In genomic region chr12:109053382-109054123, GRCh38 we compare ENCODE assay signal across 8 cellular contexts. TPM values are rescaled to one million over a fixed set of nuclear protein-coding genes. Genes with fewer than 3 reads are reported as not detected.
DNase-seq lines count a peak whose midpoint lies in the region; ATAC-seq and TF ChIP-seq lines count a peak whose summit lies in the region.

No MANE protein-coding gene starts in this region.

- intact Hi-C loops in thyroid gland (cut with DNase I): no loop called here

- no peaks in the 10 kb centered on the region for H3K36me3 Mint-ChIP-seq in HFFc6 (ENCODE audit: low read depth)

- peak; percentile 76 for DNase-seq in GM10266 (ENCODE audit: extremely low spot score)
- no peak for DNase-seq in HFFc6
- DNase-seq in RWPE1 (ENCODE audit: low spot score): peak; percentile 2
- peak; percentile 25 for DNase-seq in choroid plexus epithelial cell (ENCODE audit: low read depth)
- no peak for DNase-seq in thyroid gland
- DNase-seq in NCI-H2029 treated with DMSO at 0.1 percent for 48 hours (lab: John Stamatoyannopoulos, UW): no peak

- peaks cover 2% of the 10 kb centered on the region; the same call in 1 of the 2 replicates for H3K27me3 Mint-ChIP-seq in HFFc6 (ENCODE audit: insufficient read depth)

- peak overlapping the region; percentile 99 for H3K4me3 Mint-ChIP-seq in HFFc6

- H3K27me3 ChIP-seq in mucosa of rectum (ENCODE audit: control insufficient read depth in 2 of 2, insufficient read depth in 2 of 2, low read length in 2 of 2): no peaks in the 10 kb centered on the region
- no peaks in the 10 kb centered on the region for H3K27me3 ChIP-seq in thyroid gland

- POLR2A ChIA-PET in RWPE1 (lab: Yijun Ruan, JAX; ENCODE audit: low non-redundant PET): no interaction called here

- H3K27ac ChIP-seq in RWPE1 (peak overlapping the region; percentile 77), mucosa of rectum (ENCODE audit: low read depth in 2 of 2, low read length in 2 of 2) (peak overlapping the region; percentile 86 to 87), thyroid gland (peak overlapping the region in 2 of 3 donors; percentile 26 to 67)

- no peak for TF ChIP-seq POLR2A in thyroid gland (IDR thresholded peaks at IDR 0.05)

- 28 to 29% methylated on average over 9 of the region's 9 CpGs for WGBS in thyroid gland, 2 donors

- peak overlapping the region; percentile 92 for H3K4me3 ChIP-seq in choroid plexus epithelial cell (ENCODE audit: low read depth, low read length)
- H3K4me3 ChIP-seq in mucosa of rectum (ENCODE audit: low read length in 2 of 2): peak overlapping the region; percentile 91 to 96
- H3K4me3 ChIP-seq in thyroid gland (replicated peaks in 1 of 3): peak overlapping the region; percentile 81 to 97 (median 91)

- no peak for ATAC-seq in HG03457 (IDR thresholded peaks at IDR 0.05; ENCODE audit: unreplicated experiment)

- H3K27ac Mint-ChIP-seq in HFFc6: peak overlapping the region; percentile 73

- peaks cover 0 to 8% of the 10 kb centered on the region in 2 donors for H3K36me3 ChIP-seq in mucosa of rectum (ENCODE audit: control insufficient read depth in 2 of 2, insufficient read depth in 2 of 2, low read length in 2 of 2)
- peaks cover 7 to 9% of the 10 kb centered on the region in 2 donors for H3K36me3 ChIP-seq in thyroid gland

- peak overlapping the region; percentile 92 to 94 for H3K9ac ChIP-seq in mucosa of rectum (ENCODE audit: low read depth in 1 of 2, low read length in 2 of 2)

- CTCF ChIA-PET in RWPE1 (lab: Yijun Ruan, JAX): interaction anchor here (0.7 to 0.9 kb wide), 2 partner anchors 261 to 375 kb away, joined by 3 to 4 read pairs; no protein-coding TSS in a partner anchor

- H3K4me1 ChIP-seq in mucosa of rectum (ENCODE audit: control insufficient read depth in 2 of 2, insufficient read depth in 2 of 2, low read length in 2 of 2): peaks cover 10 to 11% of the 10 kb centered on the region in 2 donors
- peaks cover 7 to 12% of the 10 kb centered on the region in 2 donors for H3K4me1 ChIP-seq in thyroid gland

- no peaks in the 10 kb centered on the region for H3K9me3 Mint-ChIP-seq in HFFc6

- peaks cover 19% of the 10 kb centered on the region for H3K4me1 Mint-ChIP-seq in HFFc6 (ENCODE audit: low read depth)

- TF ChIP-seq CTCF in GM10266 (IDR thresholded peaks at IDR 0.05; ENCODE audit: control insufficient read depth, insufficient read depth, low read depth, missing control alignments) (no peak), HFFc6 (IDR thresholded peaks at IDR 0.05) (no peak), RWPE1 (conservative IDR thresholded peaks at IDR 0.05; ENCODE audit: low read depth) (no peak), choroid plexus epithelial cell (conservative IDR thresholded peaks at IDR 0.05; ENCODE audit: low read depth, low read length) (no peak), thyroid gland (IDR thresholded peaks at IDR 0.05) (no peak)

- H3K9me3 ChIP-seq in mucosa of rectum (ENCODE audit: control insufficient read depth in 2 of 2, low read length in 2 of 2) (no peaks in the 10 kb centered on the region), thyroid gland (no peaks in the 10 kb centered on the region)

RNA-seq across cellular contexts. Expression of gene USP30, which starts 1.2 kb away (rescaled TPM):
- total RNA-seq in HFFc6 (2021; fragmentation: NEBNext Ultra II Directional; extraction: Animal tissue kit (Norgen Biotek cat#: 25700)): 10 to 100 TPM in 4 of 6 experiments, 1 to 10 TPM in 2; 8.0 to 11.7 (median 10.4) TPM
- total RNA-seq in thyroid gland: 10 to 100 TPM; 18.8 to 25.7 (median 20.9) TPM

RNA-seq across cellular contexts. Expression of gene SVOP, which starts 32.7 kb away (rescaled TPM):
- not detected for total RNA-seq in HFFc6 (2021; fragmentation: NEBNext Ultra II Directional; extraction: Animal tissue kit (Norgen Biotek cat#: 25700))
- not detected for total RNA-seq in thyroid gland

RNA-seq across cellular contexts. Expression of gene ALKBH2, which starts 39.7 kb away (rescaled TPM):
- 10 to 100 TPM; 12.3 to 17.1 (median 13.3) TPM for total RNA-seq in HFFc6 (2021; fragmentation: NEBNext Ultra II Directional; extraction: Animal tissue kit (Norgen Biotek cat#: 25700))
- 10 to 100 TPM in 3 of 4 donors, 1 to 10 TPM in 1; 7.6 to 34.5 (median 16.7) TPM for total RNA-seq in thyroid gland

RNA-seq across cellular contexts. Expression of gene UNG, which starts 43.8 kb away (rescaled TPM):
- total RNA-seq in HFFc6 (2021; fragmentation: NEBNext Ultra II Directional; extraction: Animal tissue kit (Norgen Biotek cat#: 25700)): 10 to 100 TPM; 19.3 to 30.4 (median 21.8) TPM
- total RNA-seq in thyroid gland: 10 to 100 TPM; 33.1 to 45.5 (median 37.5) TPM

Comparison
In these comparisons a context has a peak if more than half of its experiments do, and no peak if none do; other contexts are left out.
1. DNase-seq: peak in GM10266 (single experiment), RWPE1 (single experiment) and choroid plexus epithelial cell (single experiment); none in HFFc6 (single experiment), thyroid gland (0 of 2) and NCI-H2029 treated with DMSO at 0.1 percent for 48 hours (single experiment).
2. Peak in every context shown above with its lines, with median percentiles within 50 percentile points of each other: H3K27ac ChIP-seq and H3K4me3 ChIP-seq.